In genomic region chr10:110560012-110560411, GRCh38 we compare ENCODE assay signal across 3 cellular contexts.
TF ChIP-seq lines count a peak whose summit lies in the region.

No MANE protein-coding gene starts in this region.

TF ChIP-seq in HepG2, 621 proteins besides CTCF, POLR2A, EP300 and RAD21:
- TF ChIP-seq ZNF713 (CRISPR knock-in tag; IDR thresholded peaks at IDR 0.05) = no peak
- 0 out of 2 replicates have a peak, but pooled peaks have one; percentile 19 for TF ChIP-seq ZNF121 (CRISPR knock-in tag; IDR thresholded peaks at IDR 0.05)

TF ChIP-seq in HEK293, 187 proteins besides CTCF, POLR2A, EP300 and RAD21:
- TF ChIP-seq ZNF121 (tag by site-specific recombination; IDR thresholded peaks at IDR 0.05) = peak; percentile 60
- no peak for TF ChIP-seq KLF7 (tag by site-specific recombination; IDR thresholded peaks at IDR 0.05; ENCODE audit: borderline replicate concordance)
TF ChIP-seq in HEK293: peak in this region for 1.

TF ChIP-seq in K562, 482 proteins besides CTCF, POLR2A, EP300 and RAD21:
- TF ChIP-seq ZBTB1 (CRISPR knock-in tag; IDR thresholded peaks at IDR 0.05; ENCODE audit: borderline replicate concordance, low read depth) (no peak), ZNF121 (CRISPR knock-in tag; conservative IDR thresholded peaks at IDR 0.05) (peak; percentile 69)
